In genomic region chr7:128988372-128988771, GRCh38 we compare ENCODE assay signal across 9 cellular contexts.
"Had no signal": no experiment of that assay in that cellular context is flagged by ENCODE, and none has a peak within 500 bp of the region (broad histone marks: within the 10 kb centered on the region; RNA-seq: fewer than 3 reads in every experiment).

No MANE protein-coding gene starts in this region.

- H3K27me3 Mint-ChIP-seq: IgD-negative memory B cell had no signal

- DNase-seq: H9, HCEC 1CT, KG1 had no signal

- H3K4me2 ChIP-seq: GM23338 had no signal

- H2AFZ ChIP-seq: GM23338 had no signal

- H3K4me3 Mint-ChIP-seq: GM23338, H9, IgD-negative memory B cell had no signal

- H3K9me3 Mint-ChIP-seq: GM23338, H9, IgD-negative memory B cell had no signal

- FAIRE-seq: H1, H54, HepG2 had no signal

- H3K27ac ChIP-seq: HL-60 had no signal

- ATAC-seq: GM23338, HepG2 had no signal

- H3K27ac Mint-ChIP-seq: GM23338 had no signal

- H3K4me1 Mint-ChIP-seq: IgD-negative memory B cell had no signal

- H3K4me3 ChIP-seq: GM23338 had no signal
